Comparison of ENCODE assay signal across 11 cellular contexts in genomic region chr10:103276251-103276936, GRCh38. TPM values are rescaled to one million over a fixed set of nuclear protein-coding genes. Genes with fewer than 3 reads are reported as not detected.
A peak's percentile ranks its signal among the peaks of the same experiment; 100 is the strongest.
DNase-seq lines count a peak whose midpoint lies in the region; TF ChIP-seq lines count a peak whose summit lies in the region.
"Had no signal": no experiment of that assay in that cellular context is flagged by ENCODE, and none has a peak within 500 bp of the region (broad histone marks: within the 10 kb centered on the region; RNA-seq: fewer than 3 reads in every experiment).

No MANE protein-coding gene starts in this region.

- peaks cover 38% of the 10 kb centered on the region for H3K27me3 ChIP-seq in H7 (ENCODE audit: control insufficient read depth, insufficient read depth, low read length)

- peak overlapping the region; percentile 59 for H3K4me3 Mint-ChIP-seq in mesothelial cell of epicardium

- no peak overlapping the region for H3K27ac Mint-ChIP-seq in mesothelial cell of epicardium

- H3K27me3 Mint-ChIP-seq in mesothelial cell of epicardium (ENCODE audit: low read depth): peaks cover 84% of the 10 kb centered on the region

- H3K36me3 ChIP-seq in H7 (replicated peaks; ENCODE audit: control insufficient read depth, insufficient read depth, low read length): no peaks in the 10 kb centered on the region

- DNase-seq in AG09309 (ENCODE audit: low read depth) (no peak), H7 (no peak), astrocyte of the cerebellum (ENCODE audit: low read depth) (no peak), mesothelial cell of epicardium (ENCODE audit: low spot score in 2 of 2, unreplicated experiment in 2 of 2) (no peak), ureter (ENCODE audit: low spot score) (no peak), RPMI8226 (no peak), activated gamma-delta T cell (lab: John Stamatoyannopoulos, UW) (no peak)
- no peak for DNase-seq in stimulated activated CD4-positive, alpha-beta T cell treated with anti-CD3 and anti-CD28 coated beads, Interleukin-2, amount 100 ng/mL, for 24 hours
- DNase-seq: GDM1, hippocampal formation had no signal

- no peaks in the 10 kb centered on the region for H3K36me3 Mint-ChIP-seq in mesothelial cell of epicardium

- peaks cover 2% of the 10 kb centered on the region for H3K4me1 Mint-ChIP-seq in mesothelial cell of epicardium

- no peak for TF ChIP-seq CTCF in AG09309 (IDR thresholded peaks at IDR 0.05; ENCODE audit: control insufficient read depth, insufficient read depth, low read depth, low read length, missing control alignments)
- no peak for TF ChIP-seq CTCF in astrocyte of the cerebellum (IDR thresholded peaks at IDR 0.05; ENCODE audit: low read depth, low read length, missing control alignments)
- TF ChIP-seq CTCF in mesothelial cell of epicardium (IDR thresholded peaks at IDR 0.05; ENCODE audit: unreplicated experiment): no peak

- in situ Hi-C loops in astrocyte of the cerebellum (cut with HindIII; ENCODE audit: low sequenced_read_pairs): no loop called here

- H3K9me3 Mint-ChIP-seq in mesothelial cell of epicardium: no peaks in the 10 kb centered on the region

- peak overlapping the region; percentile 27; the same call in 1 of the 2 replicates for H3K4me3 ChIP-seq in AG09309 (ENCODE audit: control insufficient read depth, low read depth, low read length)
- peak overlapping the region; percentile 61 for H3K4me3 ChIP-seq in H7 (ENCODE audit: insufficient read depth, low read depth, low read length)
- H3K4me3 ChIP-seq in astrocyte of the cerebellum (ENCODE audit: low read depth, low read length): peak overlapping the region; percentile 36
- H3K4me3 ChIP-seq: body of pancreas had no signal

RNA-seq across cellular contexts. Expression of gene INA, which starts 0.5 kb away (rescaled TPM):
- total RNA-seq in H7 (2014; rRNA removed; shearing (Covaris generic)): 25.0 and 29.5 TPM in 2 replicates
- 1.1 to 1.2 TPM (median 1.2 TPM) in 3 replicates for total RNA-seq in mesothelial cell of epicardium
- total RNA-seq in ureter: 2.0 TPM

RNA-seq across cellular contexts. Expression of gene RPEL1, which starts 30.7 kb away (rescaled TPM):
- not detected in 2 replicates for total RNA-seq in H7 (2014; rRNA removed; shearing (Covaris generic))
- total RNA-seq in mesothelial cell of epicardium (not detected in 3 replicates), ureter (not detected)
- total RNA-seq: body of pancreas had no signal
